In the genomic region with DNA sequence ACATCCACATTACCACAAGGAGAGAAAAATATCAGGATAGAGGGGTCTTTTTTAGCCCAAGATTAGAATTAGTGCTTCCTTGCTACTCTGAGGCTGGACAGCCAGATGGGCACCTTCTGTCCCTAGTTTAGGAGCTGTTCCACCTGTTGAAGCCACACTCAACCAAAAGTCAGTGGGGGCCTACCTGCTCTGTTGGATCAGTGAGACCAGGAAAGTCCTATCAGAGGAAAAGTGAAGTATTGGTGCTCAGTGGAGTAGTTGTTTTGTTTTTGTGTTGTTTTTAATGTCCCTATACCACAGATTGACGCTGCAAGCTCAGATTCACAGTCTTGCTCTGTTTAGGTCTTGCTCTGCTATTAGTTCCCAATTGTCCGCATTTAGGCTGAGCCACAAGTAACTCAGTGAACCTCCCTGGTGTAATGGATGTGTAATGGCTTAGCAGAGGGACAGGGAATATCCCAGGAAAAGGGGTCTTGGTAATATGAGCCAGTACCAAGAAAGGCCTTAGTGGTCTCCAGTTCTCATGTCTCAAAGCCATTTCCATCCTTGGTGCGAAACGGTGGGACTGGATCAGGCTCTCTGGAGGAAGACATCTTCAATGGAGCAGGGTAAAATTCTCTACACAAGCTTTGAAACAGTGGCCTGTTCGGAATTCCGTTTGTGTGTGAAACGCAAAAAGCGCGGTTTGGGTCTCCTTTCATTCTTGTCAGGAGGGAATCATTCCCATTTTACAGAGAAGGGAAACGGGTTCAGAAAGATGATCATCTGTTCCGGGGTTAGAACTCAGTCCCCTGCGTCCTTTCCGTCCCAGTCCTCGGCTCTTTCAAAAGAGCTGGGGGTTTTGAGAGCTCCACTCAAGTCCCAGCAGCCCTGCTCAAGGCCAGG, we compare ENCODE assay signal across 8 cellular contexts. TPM values are rescaled to one million over a fixed set of nuclear protein-coding genes. Genes with fewer than 3 reads are reported as not detected.
DNase-seq lines count a peak whose midpoint lies in the region; ATAC-seq and TF ChIP-seq lines count a peak whose summit lies in the region.

No MANE protein-coding gene starts in this region.

- H3K79me1 ChIP-seq in mesendoderm (ENCODE audit: low read length): peaks cover 7% of the 10 kb centered on the region

- H3K18ac ChIP-seq in mesendoderm (ENCODE audit: low read length): no peak overlapping the region

- no peak overlapping the region for H4K5ac ChIP-seq in mesendoderm (ENCODE audit: low read length)

- H3K56ac ChIP-seq in mesendoderm (ENCODE audit: low read length): peak overlapping the region; percentile 69

- peak overlapping the region; percentile 56 for H3K9ac ChIP-seq in mesendoderm (ENCODE audit: low read length)

- H2AK5ac ChIP-seq in mesendoderm (ENCODE audit: low read length): no peak overlapping the region

- no peak overlapping the region for H2BK120ac ChIP-seq in mesendoderm (ENCODE audit: low read depth, low read length)

- H3K23ac ChIP-seq in mesendoderm (ENCODE audit: low read length): no peak overlapping the region

- peaks cover 31% of the 10 kb centered on the region for H3K4me1 Mint-ChIP-seq in stimulated activated naive CD8-positive, alpha-beta T cell treated with anti-CD3 and anti-CD28 coated beads, Interleukin-15, Interleukin-2, amounts not matched to agents 100 ng/mL and 50 ng/mL, for 24 hours (ENCODE audit: low read depth)

- no peak overlapping the region for H4K8ac ChIP-seq in mesendoderm (ENCODE audit: low read depth, low read length)

- H3K36me3 Mint-ChIP-seq in stimulated activated naive CD8-positive, alpha-beta T cell treated with anti-CD3 and anti-CD28 coated beads, Interleukin-15, Interleukin-2, amounts not matched to agents 100 ng/mL and 50 ng/mL, for 24 hours (ENCODE audit: low read depth): peaks cover 55% of the 10 kb centered on the region

- H3K4me1 ChIP-seq in mesendoderm (ENCODE audit: control insufficient read depth, low read depth, low read length): peaks cover 6% of the 10 kb centered on the region

- no peak for DNase-seq in stimulated activated naive CD8-positive, alpha-beta T cell treated with anti-CD3 and anti-CD28 coated beads, Interleukin-15, Interleukin-2, amounts not matched to agents 100 U/mL and 50 U/mL, for 24 hours
- DNase-seq in astrocyte of the spinal cord (ENCODE audit: low read depth, low spot score) (no peak), mesendoderm (peak; percentile 30), HuH-7.5 (ENCODE audit: low spot score) (no peak), hippocampal formation (lab: John Stamatoyannopoulos, UW) (no peak), NCI-H2171 treated with DMSO at 0.1 percent for 48 hours (lab: John Stamatoyannopoulos, UW) (no peak)

- peak overlapping the region; percentile 81 for H3K4me3 ChIP-seq in astrocyte of the spinal cord (ENCODE audit: low read depth, low read length)
- no peak overlapping the region for H3K4me3 ChIP-seq in mesendoderm (ENCODE audit: low read length)

- no peak overlapping the region for H3K27ac Mint-ChIP-seq in stimulated activated naive CD8-positive, alpha-beta T cell treated with anti-CD3 and anti-CD28 coated beads, Interleukin-15, Interleukin-2, amounts not matched to agents 100 ng/mL and 50 ng/mL, for 24 hours

- H3K4ac ChIP-seq in mesendoderm (ENCODE audit: low read depth, low read length): no peak overlapping the region

- H2BK5ac ChIP-seq in mesendoderm (ENCODE audit: low read length): no peak overlapping the region

- H3K27me3 ChIP-seq in mesendoderm (ENCODE audit: insufficient read depth, low read length, poor library complexity): peaks cover 2% of the 10 kb centered on the region

- H3K9me3 Mint-ChIP-seq in stimulated activated naive CD8-positive, alpha-beta T cell treated with anti-CD3 and anti-CD28 coated beads, Interleukin-15, Interleukin-2, amounts not matched to agents 100 ng/mL and 50 ng/mL, for 24 hours: no peaks in the 10 kb centered on the region

- no peaks in the 10 kb centered on the region for H3K27me3 Mint-ChIP-seq in stimulated activated naive CD8-positive, alpha-beta T cell treated with anti-CD3 and anti-CD28 coated beads, Interleukin-15, Interleukin-2, amounts not matched to agents 100 ng/mL and 50 ng/mL, for 24 hours

- TF ChIP-seq CTCF in astrocyte of the spinal cord (IDR thresholded peaks at IDR 0.05; ENCODE audit: low read depth, low read length): no peak

- H3K36me3 ChIP-seq in mesendoderm (ENCODE audit: control insufficient read depth, insufficient read depth, low read length): peaks cover 8% of the 10 kb centered on the region

- H3K27ac ChIP-seq in mesendoderm (ENCODE audit: low read depth, low read length): no peak overlapping the region

- peak overlapping the region; percentile 86 for H3K4me3 Mint-ChIP-seq in stimulated activated naive CD8-positive, alpha-beta T cell treated with anti-CD3 and anti-CD28 coated beads, Interleukin-15, Interleukin-2, amounts not matched to agents 100 ng/mL and 50 ng/mL, for 24 hours

- peaks cover 2% of the 10 kb centered on the region for H3K79me2 ChIP-seq in mesendoderm (ENCODE audit: control insufficient read depth, insufficient read depth, low read length)

- H2BK15ac ChIP-seq in mesendoderm (replicated peaks; ENCODE audit: low read depth): no peak overlapping the region

- H3K4me2 ChIP-seq in mesendoderm (ENCODE audit: low read length): peak overlapping the region; percentile 32

- no CpG with 5 or more reads among the region's 14 CpGs for WGBS in mesendoderm (ENCODE audit: extremely low coverage, insufficient coverage, low lambda C conversion rate)

- ATAC-seq in stimulated activated naive CD8-positive, alpha-beta T cell treated with anti-CD3 and anti-CD28 coated beads, Interleukin-15, Interleukin-2, amounts not matched to agents 100 U/mL and 50 U/mL, for 24 hours: no peak
- ATAC-seq in esophagus mucosa: no peak

- in situ Hi-C loops in astrocyte of the spinal cord (cut with HindIII; ENCODE audit: low sequenced_read_pairs): no loop called here

RNA-seq across cellular contexts. Expression of a gene that starts 0.6 kb away (rescaled TPM):
- 35.6 TPM for polyA plus RNA-seq in mesendoderm (2013, experiment 1 of 2)
- polyA plus RNA-seq in mesendoderm (2013, experiment 2 of 2): 37.3 TPM
- 10.0 TPM for total RNA-seq in esophagus mucosa

RNA-seq across cellular contexts. Expression of a gene that starts 23.7 kb away (rescaled TPM):
- polyA plus RNA-seq in mesendoderm (2013, experiment 1 of 2): 300 TPM
- 307 TPM for polyA plus RNA-seq in mesendoderm (2013, experiment 2 of 2)
- total RNA-seq in esophagus mucosa: 158 TPM

RNA-seq across cellular contexts. Expression of a gene that starts 51.0 kb away (rescaled TPM):
- 27.5 TPM for polyA plus RNA-seq in mesendoderm (2013, experiment 1 of 2)
- polyA plus RNA-seq in mesendoderm (2013, experiment 2 of 2): 28.2 TPM
- 11.4 TPM for total RNA-seq in esophagus mucosa

RNA-seq across cellular contexts. Expression of a gene that starts 57.1 kb away (rescaled TPM):
- polyA plus RNA-seq in mesendoderm (2013, experiment 1 of 2): 12.9 TPM
- polyA plus RNA-seq in mesendoderm (2013, experiment 2 of 2): 13.3 TPM
- 15.8 TPM for total RNA-seq in esophagus mucosa
